Comparison of ENCODE assay signal across 13 cellular contexts in the genomic region with DNA sequence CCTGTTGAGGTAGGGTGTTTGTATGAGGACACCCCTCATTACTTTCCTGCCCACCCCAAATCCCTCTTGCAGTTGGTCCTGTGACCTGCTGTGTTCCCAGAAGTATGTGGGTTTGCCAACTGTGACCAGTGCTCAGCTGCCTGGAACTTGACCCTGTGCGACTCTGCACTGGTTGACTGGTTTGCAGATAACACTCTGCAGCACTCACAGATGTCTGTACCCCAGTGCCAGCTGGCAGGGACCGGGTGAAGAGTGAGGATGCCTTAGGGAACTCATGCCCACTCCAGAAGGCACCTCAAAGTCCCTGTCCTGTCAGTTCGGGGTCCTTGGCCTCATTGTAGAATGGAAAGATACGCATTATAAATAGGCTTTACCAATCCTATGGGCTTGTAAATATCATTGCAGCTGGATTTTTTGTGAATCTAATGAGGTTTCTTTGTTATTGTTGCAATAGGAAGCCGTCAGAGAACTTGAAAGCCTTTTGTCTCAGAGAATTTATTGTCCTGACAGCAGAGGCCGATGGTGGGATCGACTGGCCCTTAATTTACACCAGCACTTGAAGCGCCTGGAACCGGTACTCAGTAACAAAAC. TPM values are rescaled to one million over a fixed set of nuclear protein-coding genes. Genes with fewer than 3 reads are reported as not detected.
DNase-seq lines count a peak whose midpoint lies in the region; ATAC-seq and TF ChIP-seq lines count a peak whose summit lies in the region.
"Had no signal": no experiment of that assay in that cellular context is flagged by ENCODE, and none has a peak within 500 bp of the region (broad histone marks: within the 10 kb centered on the region; RNA-seq: fewer than 3 reads in every experiment).

No MANE protein-coding gene starts in this region.

- WGBS in sigmoid colon, 2 donors, result 81 to 82% methylated on average over 9 of the region's 9 CpGs

- H3K4me1 ChIP-seq in sigmoid colon (no peaks in the 10 kb centered on the region), MM.1S (ENCODE audit: low read length) (0 out of 2 replicates have a peak, but pooled peaks cover 3% of the 10 kb centered on the region)

- H3K27ac ChIP-seq in cingulate gyrus (ENCODE audit: low read depth, low read length), result peak overlapping the region; percentile 99
- peak overlapping the region; percentile 20 to 58 (median 51) for H3K27ac ChIP-seq in sigmoid colon
- H3K27ac ChIP-seq in MM.1S (ENCODE audit: low read length), result no peak overlapping the region

- H3K9ac ChIP-seq in MM.1S (ENCODE audit: low read length), result no peak overlapping the region

- intact Hi-C loops in sigmoid colon (cut with DNase I), result no loop called here

- H3K4me2 ChIP-seq in MM.1S (ENCODE audit: low read depth, low read length), result no peak overlapping the region

- H3K4me3 ChIP-seq in sigmoid colon (no peak overlapping the region), MM.1S (ENCODE audit: low read length) (no peak overlapping the region)

- ATAC-seq in GM21825 (IDR thresholded peaks at IDR 0.05; ENCODE audit: unreplicated experiment), result no peak
- no peak for ATAC-seq in HG03457 (IDR thresholded peaks at IDR 0.05; ENCODE audit: unreplicated experiment)

- no peak for TF ChIP-seq POLR2A in sigmoid colon (IDR thresholded peaks at IDR 0.05)

- DNase-seq in HK-2 (ENCODE audit: unreplicated experiment) (peak; percentile 5), kidney glomerular epithelial cell (lab: John Stamatoyannopoulos, UW) (peak; percentile 59), sigmoid colon (no peak), H4 (ENCODE audit: low spot score) (no peak), MM.1S (no peak)
- DNase-seq: activated CD4-positive, alpha-beta T cell treated with anti-CD3 and anti-CD28 coated beads, Interleukin-2, amount 50 U/mL, for 1 hour; erythroblast; NCI-H2107; SIG-M5; stimulated activated CD4-positive, alpha-beta T cell treated with anti-CD3 and anti-CD28 coated beads, Interleukin-4, amount 100 ng/mL, for 24 hours had no signal

- H2AFZ ChIP-seq in MM.1S (ENCODE audit: low read length), result no peak overlapping the region

- no peaks in the 10 kb centered on the region for H4K20me1 ChIP-seq in MM.1S (ENCODE audit: insufficient read depth, low read length)

- H3K27me3 ChIP-seq in sigmoid colon (no peaks in the 10 kb centered on the region), MM.1S (replicated peaks; ENCODE audit: insufficient read depth, low read length) (no peaks in the 10 kb centered on the region)

- no peak for TF ChIP-seq EP300 in sigmoid colon (IDR thresholded peaks at IDR 0.05)

- H3K9me3 ChIP-seq in sigmoid colon (no peaks in the 10 kb centered on the region), MM.1S (replicated peaks; ENCODE audit: insufficient read depth, low read length) (no peaks in the 10 kb centered on the region)

- no peak for TF ChIP-seq CTCF in sigmoid colon (IDR thresholded peaks at IDR 0.05)
- TF ChIP-seq CTCF in MM.1S (IDR thresholded peaks at IDR 0.05; ENCODE audit: low read length), result no peak

- peaks cover 14 to 99% (median 45%) of the 10 kb centered on the region in 4 donors for H3K36me3 ChIP-seq in sigmoid colon
- peaks cover 3% of the 10 kb centered on the region for H3K36me3 ChIP-seq in MM.1S (replicated peaks; ENCODE audit: insufficient read depth, low read length)

- peaks cover 6% of the 10 kb centered on the region; the same call in 1 of the 2 replicates for H3F3A ChIP-seq in MM.1S (ENCODE audit: insufficient read depth, low read length)

- H3K79me2 ChIP-seq in MM.1S (ENCODE audit: low read length), result no peaks in the 10 kb centered on the region; the same call in 1 of the 2 replicates

- H3K9me2 ChIP-seq in MM.1S (replicated peaks; ENCODE audit: insufficient read depth, low read length), result no peaks in the 10 kb centered on the region

RNA-seq across cellular contexts. Expression of a gene that starts 18.2 kb away (rescaled TPM):
- total RNA-seq in sigmoid colon, result 10 to 100 TPM; 17.8 to 20.8 (median 20.0) TPM
- polyA plus RNA-seq in sigmoid colon, result 1 to 10 TPM; 3.6 to 9.0 (median 5.1) TPM
- total RNA-seq in H4 (2014; rRNA removed; shearing (Covaris generic)), result 13.5 and 14.9 TPM in 2 replicates

Comparison
In these comparisons a context has a peak if more than half of its experiments do, and no peak if none do; other contexts are left out.
1. DNase-seq: peak in HK-2 (single experiment) and kidney glomerular epithelial cell (single experiment); none in sigmoid colon (single experiment), H4 (single experiment) and MM.1S (single experiment).